Comparison of ENCODE assay signal across 19 cellular contexts in the genomic region with DNA sequence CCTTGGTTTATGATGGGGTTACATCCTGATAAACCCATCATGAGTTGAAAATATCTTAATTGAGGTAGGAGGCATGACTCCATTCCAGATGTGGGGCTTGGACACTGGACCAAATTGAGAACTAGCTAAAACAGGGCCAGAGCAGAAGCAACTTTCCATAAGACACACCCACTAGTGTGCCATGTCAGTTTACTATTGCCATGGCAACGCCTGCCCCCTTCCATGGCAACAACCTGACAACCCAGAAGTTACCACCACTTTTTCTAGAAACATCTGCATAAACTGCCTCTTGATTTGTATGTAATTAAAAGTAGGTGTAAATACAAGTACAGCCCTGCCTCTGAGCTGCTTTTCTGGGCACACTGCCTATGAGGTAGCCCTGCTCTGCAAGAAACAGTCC. TPM values are rescaled to one million over a fixed set of nuclear protein-coding genes. Genes with fewer than 3 reads are reported as not detected.
DNase-seq lines count a peak whose midpoint lies in the region; ATAC-seq and TF ChIP-seq lines count a peak whose summit lies in the region.
"Had no signal": no experiment of that assay in that cellular context is flagged by ENCODE, and none has a peak within 500 bp of the region (broad histone marks: within the 10 kb centered on the region; RNA-seq: fewer than 3 reads in every experiment).

No MANE protein-coding gene starts in this region.

- TF ChIP-seq CTCF in WTC11 (IDR thresholded peaks at IDR 0.05): no peak
- no peak for TF ChIP-seq CTCF in GM10266 (IDR thresholded peaks at IDR 0.05; ENCODE audit: control insufficient read depth, insufficient read depth, low read depth, missing control alignments)

- no peak overlapping the region for H3K27ac Mint-ChIP-seq in WTC11
- H3K27ac Mint-ChIP-seq: activated CD4-positive, alpha-beta T cell treated with anti-CD3 and anti-CD28 coated beads for 36 hours; activated T-cell treated with anti-CD3 and anti-CD28 coated beads, Interleukin-2, amount 50 U/mL, for 24 hours; CD4-positive, CD25-positive, alpha-beta regulatory T cell; T-helper 1 cell treated with Interleukin-12 subunit alpha and Interleukin-12 subunit beta and Interleukin-4 antibody, amounts not matched to agents 30 μg/mL and 1 μg/mL, for 36 hours had no signal

- H3K9me3 Mint-ChIP-seq in WTC11: peaks cover 8% of the 10 kb centered on the region
- H3K9me3 Mint-ChIP-seq: activated T-cell treated with anti-CD3 and anti-CD28 coated beads, Interleukin-2, amount 50 U/mL, for 24 hours; T-helper 1 cell treated with Interleukin-12 subunit alpha and Interleukin-12 subunit beta and Interleukin-4 antibody, amounts not matched to agents 30 μg/mL and 1 μg/mL, for 36 hours had no signal

- H3K4me3 Mint-ChIP-seq in WTC11: no peak overlapping the region
- H3K4me3 Mint-ChIP-seq: activated CD4-positive, alpha-beta T cell treated with anti-CD3 and anti-CD28 coated beads for 36 hours; activated T-cell treated with anti-CD3 and anti-CD28 coated beads, Interleukin-2, amount 50 U/mL, for 24 hours; CD4-positive, CD25-positive, alpha-beta regulatory T cell; T-helper 1 cell treated with Interleukin-12 subunit alpha and Interleukin-12 subunit beta and Interleukin-4 antibody, amounts not matched to agents 30 μg/mL and 1 μg/mL, for 36 hours had no signal

- no peaks in the 10 kb centered on the region for H3K27me3 Mint-ChIP-seq in WTC11 (ENCODE audit: low read depth)

- peaks cover 3% of the 10 kb centered on the region; the same call in 1 of the 2 replicates for H3K36me3 Mint-ChIP-seq in WTC11
- H3K36me3 Mint-ChIP-seq: CD4-positive, CD25-positive, alpha-beta regulatory T cell had no signal

- peaks cover 26% of the 10 kb centered on the region for H3K4me1 Mint-ChIP-seq in WTC11
- H3K4me1 Mint-ChIP-seq: activated CD4-positive, alpha-beta T cell treated with anti-CD3 and anti-CD28 coated beads for 36 hours; CD4-positive, CD25-positive, alpha-beta regulatory T cell had no signal

- DNase-seq in DMS 273 (lab: John Stamatoyannopoulos, UW; ENCODE audit: unreplicated experiment) (peak; percentile 72), DMS 273 treated with DMSO at 0.1 percent for 48 hours (lab: John Stamatoyannopoulos, UW) (no peak), NCI-H1105 (lab: John Stamatoyannopoulos, UW) (peak; percentile 20), WTC11 (ENCODE audit: low spot score) (peak; percentile 22), left kidney (ENCODE audit: low read depth, low spot score) (peak; percentile 22), NCI-H1048 (lab: John Stamatoyannopoulos, UW) (no peak), GM10266 (ENCODE audit: extremely low spot score) (no peak), pons (ENCODE audit: low spot score) (no peak)
- DNase-seq: activated CD4-positive, alpha-beta T cell treated with anti-CD3 and anti-CD28 coated beads for 36 hours; activated naive CD4-positive, alpha-beta T cell; activated T-cell treated with anti-CD3 and anti-CD28 coated beads, Interleukin-2, amount 50 U/mL, for 24 hours; CD4-positive, CD25-positive, alpha-beta regulatory T cell; effector memory CD4-positive, alpha-beta T cell; MM.1S; NCI-H446 treated with DMSO at 0.1 percent for 48 hours; stomach had no signal

- CTCF ChIA-PET in WTC11 (lab: Charles Lee): interaction anchor here (1.5 kb wide), 1 partner anchor 153 kb away, joined by 5 read pairs; no protein-coding TSS in a partner anchor

- ATAC-seq in WTC11: no peak
- ATAC-seq: activated CD4-positive, alpha-beta T cell treated with anti-CD3 and anti-CD28 coated beads for 36 hours had no signal

- POLR2A ChIA-PET in WTC11 (lab: Charles Lee): no interaction called here

TF ChIP-seq in WTC11, 78 proteins besides CTCF, POLR2A, EP300 and RAD21 (continues in another document):
- no peak for TF ChIP-seq MXD4 (CRISPR knock-in tag; IDR thresholded peaks at IDR 0.05; ENCODE audit: borderline replicate concordance)
- TF ChIP-seq, protein P1, sequence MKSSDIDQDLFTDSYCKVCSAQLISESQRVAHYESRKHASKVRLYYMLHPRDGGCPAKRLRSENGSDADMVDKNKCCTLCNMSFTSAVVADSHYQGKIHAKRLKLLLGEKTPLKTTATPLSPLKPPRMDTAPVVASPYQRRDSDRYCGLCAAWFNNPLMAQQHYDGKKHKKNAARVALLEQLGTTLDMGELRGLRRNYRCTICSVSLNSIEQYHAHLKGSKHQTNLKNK (CRISPR knock-in tag; IDR thresholded peaks at IDR 0.05): no peak
- TF ChIP-seq, protein P2, sequence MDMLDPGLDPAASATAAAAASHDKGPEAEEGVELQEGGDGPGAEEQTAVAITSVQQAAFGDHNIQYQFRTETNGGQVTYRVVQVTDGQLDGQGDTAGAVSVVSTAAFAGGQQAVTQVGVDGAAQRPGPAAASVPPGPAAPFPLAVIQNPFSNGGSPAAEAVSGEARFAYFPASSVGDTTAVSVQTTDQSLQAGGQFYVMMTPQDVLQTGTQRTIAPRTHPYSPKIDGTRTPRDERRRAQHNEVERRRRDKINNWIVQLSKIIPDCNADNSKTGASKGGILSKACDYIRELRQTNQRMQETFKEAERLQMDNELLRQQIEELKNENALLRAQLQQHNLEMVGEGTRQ (CRISPR knock-in tag; IDR thresholded peaks at IDR 0.05): no peak
- no peak for TF ChIP-seq GTF2I (CRISPR knock-in tag; conservative IDR thresholded peaks at IDR 0.05)
- no peak for TF ChIP-seq ZNF219 (CRISPR knock-in tag; IDR thresholded peaks at IDR 0.05; ENCODE audit: borderline replicate concordance)
- TF ChIP-seq, protein P3, sequence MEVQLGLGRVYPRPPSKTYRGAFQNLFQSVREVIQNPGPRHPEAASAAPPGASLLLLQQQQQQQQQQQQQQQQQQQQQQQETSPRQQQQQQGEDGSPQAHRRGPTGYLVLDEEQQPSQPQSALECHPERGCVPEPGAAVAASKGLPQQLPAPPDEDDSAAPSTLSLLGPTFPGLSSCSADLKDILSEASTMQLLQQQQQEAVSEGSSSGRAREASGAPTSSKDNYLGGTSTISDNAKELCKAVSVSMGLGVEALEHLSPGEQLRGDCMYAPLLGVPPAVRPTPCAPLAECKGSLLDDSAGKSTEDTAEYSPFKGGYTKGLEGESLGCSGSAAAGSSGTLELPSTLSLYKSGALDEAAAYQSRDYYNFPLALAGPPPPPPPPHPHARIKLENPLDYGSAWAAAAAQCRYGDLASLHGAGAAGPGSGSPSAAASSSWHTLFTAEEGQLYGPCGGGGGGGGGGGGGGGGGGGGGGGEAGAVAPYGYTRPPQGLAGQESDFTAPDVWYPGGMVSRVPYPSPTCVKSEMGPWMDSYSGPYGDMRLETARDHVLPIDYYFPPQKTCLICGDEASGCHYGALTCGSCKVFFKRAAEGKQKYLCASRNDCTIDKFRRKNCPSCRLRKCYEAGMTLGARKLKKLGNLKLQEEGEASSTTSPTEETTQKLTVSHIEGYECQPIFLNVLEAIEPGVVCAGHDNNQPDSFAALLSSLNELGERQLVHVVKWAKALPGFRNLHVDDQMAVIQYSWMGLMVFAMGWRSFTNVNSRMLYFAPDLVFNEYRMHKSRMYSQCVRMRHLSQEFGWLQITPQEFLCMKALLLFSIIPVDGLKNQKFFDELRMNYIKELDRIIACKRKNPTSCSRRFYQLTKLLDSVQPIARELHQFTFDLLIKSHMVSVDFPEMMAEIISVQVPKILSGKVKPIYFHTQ (CRISPR knock-in tag; IDR thresholded peaks at IDR 0.05): no peak
- TF ChIP-seq NFATC4 (CRISPR knock-in tag; IDR thresholded peaks at IDR 0.05): no peak
- TF ChIP-seq, protein P4, sequence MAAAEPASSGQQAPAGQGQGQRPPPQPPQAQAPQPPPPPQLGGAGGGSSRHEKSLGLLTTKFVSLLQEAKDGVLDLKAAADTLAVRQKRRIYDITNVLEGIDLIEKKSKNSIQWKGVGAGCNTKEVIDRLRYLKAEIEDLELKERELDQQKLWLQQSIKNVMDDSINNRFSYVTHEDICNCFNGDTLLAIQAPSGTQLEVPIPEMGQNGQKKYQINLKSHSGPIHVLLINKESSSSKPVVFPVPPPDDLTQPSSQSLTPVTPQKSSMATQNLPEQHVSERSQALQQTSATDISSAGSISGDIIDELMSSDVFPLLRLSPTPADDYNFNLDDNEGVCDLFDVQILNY (CRISPR knock-in tag; IDR thresholded peaks at IDR 0.05): no peak
- TF ChIP-seq, protein P5, sequence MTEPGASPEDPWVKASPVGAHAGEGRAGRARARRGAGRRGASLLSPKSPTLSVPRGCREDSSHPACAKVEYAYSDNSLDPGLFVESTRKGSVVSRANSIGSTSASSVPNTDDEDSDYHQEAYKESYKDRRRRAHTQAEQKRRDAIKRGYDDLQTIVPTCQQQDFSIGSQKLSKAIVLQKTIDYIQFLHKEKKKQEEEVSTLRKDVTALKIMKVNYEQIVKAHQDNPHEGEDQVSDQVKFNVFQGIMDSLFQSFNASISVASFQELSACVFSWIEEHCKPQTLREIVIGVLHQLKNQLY (CRISPR knock-in tag; IDR thresholded peaks at IDR 0.05): no peak
- no peak for TF ChIP-seq PRRX2 (CRISPR knock-in tag; IDR thresholded peaks at IDR 0.05)
- TF ChIP-seq, protein P6, sequence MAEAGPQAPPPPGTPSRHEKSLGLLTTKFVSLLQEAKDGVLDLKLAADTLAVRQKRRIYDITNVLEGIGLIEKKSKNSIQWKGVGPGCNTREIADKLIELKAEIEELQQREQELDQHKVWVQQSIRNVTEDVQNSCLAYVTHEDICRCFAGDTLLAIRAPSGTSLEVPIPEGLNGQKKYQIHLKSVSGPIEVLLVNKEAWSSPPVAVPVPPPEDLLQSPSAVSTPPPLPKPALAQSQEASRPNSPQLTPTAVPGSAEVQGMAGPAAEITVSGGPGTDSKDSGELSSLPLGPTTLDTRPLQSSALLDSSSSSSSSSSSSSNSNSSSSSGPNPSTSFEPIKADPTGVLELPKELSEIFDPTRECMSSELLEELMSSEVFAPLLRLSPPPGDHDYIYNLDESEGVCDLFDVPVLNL (CRISPR knock-in tag; IDR thresholded peaks at IDR 0.05; ENCODE audit: borderline replicate concordance, low read depth): no peak
- no peak for TF ChIP-seq FOXK1 (CRISPR knock-in tag; IDR thresholded peaks at IDR 0.05)
- TF ChIP-seq FOXP1 (CRISPR knock-in tag; IDR thresholded peaks at IDR 0.05; ENCODE audit: borderline replicate concordance): no peak
- TF ChIP-seq, protein P7, sequence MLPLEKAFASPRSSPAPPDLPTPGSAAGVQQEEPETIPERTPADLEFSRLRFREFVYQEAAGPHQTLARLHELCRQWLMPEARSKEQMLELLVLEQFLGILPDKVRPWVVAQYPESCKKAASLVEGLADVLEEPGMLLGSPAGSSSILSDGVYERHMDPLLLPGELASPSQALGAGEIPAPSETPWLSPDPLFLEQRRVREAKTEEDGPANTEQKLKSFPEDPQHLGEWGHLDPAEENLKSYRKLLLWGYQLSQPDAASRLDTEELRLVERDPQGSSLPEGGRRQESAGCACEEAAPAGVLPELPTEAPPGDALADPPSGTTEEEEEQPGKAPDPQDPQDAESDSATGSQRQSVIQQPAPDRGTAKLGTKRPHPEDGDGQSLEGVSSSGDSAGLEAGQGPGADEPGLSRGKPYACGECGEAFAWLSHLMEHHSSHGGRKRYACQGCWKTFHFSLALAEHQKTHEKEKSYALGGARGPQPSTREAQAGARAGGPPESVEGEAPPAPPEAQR (CRISPR knock-in tag; IDR thresholded peaks at IDR 0.05): no peak
- TF ChIP-seq SMAD4 (CRISPR knock-in tag; IDR thresholded peaks at IDR 0.05): no peak
- no peak for TF ChIP-seq IRF2 (CRISPR knock-in tag; IDR thresholded peaks at IDR 0.05; ENCODE audit: borderline replicate concordance, low read depth)

RNA-seq across cellular contexts. Expression of a gene that starts 19.6 kb away (rescaled TPM):
- 3.4 to 4.8 TPM (median 3.6 TPM) in 3 replicates for total RNA-seq in WTC11 (2021)
- total RNA-seq: activated CD4-positive, alpha-beta T cell treated with anti-CD3 and anti-CD28 coated beads for 36 hours; activated CD8-positive, alpha-beta memory T cell treated with anti-CD3 and anti-CD28 coated beads for 36 hours; CD4-positive, CD25-positive, alpha-beta regulatory T cell; fibroblast of lung had no signal

Comparison
In these comparisons a context has a peak if more than half of its experiments do, and no peak if none do; other contexts are left out.
1. DNase-seq: peak in DMS 273 (single experiment), NCI-H1105 (single experiment), WTC11 (single experiment) and left kidney (single experiment); none in DMS 273 treated with DMSO at 0.1 percent for 48 hours (single experiment), NCI-H1048 (single experiment), GM10266 (single experiment) and pons (single experiment).